ENCODE assay signal across 8 cellular contexts in genomic region chr2:30165050-30165520, GRCh38. TPM values are rescaled to one million over a fixed set of nuclear protein-coding genes. Genes with fewer than 3 reads are reported as not detected.
DNase-seq lines count a peak whose midpoint lies in the region; ATAC-seq and TF ChIP-seq lines count a peak whose summit lies in the region.

No MANE protein-coding gene starts in this region.

- peak overlapping the region in 1 of 3 donors; percentile 34 for H3K4me3 Mint-ChIP-seq in T-cell

- no peaks in the 10 kb centered on the region for H3K9me3 ChIP-seq in A673 (ENCODE audit: low read depth, low read length, poor library complexity, severe bottlenecking)

- H3K36me3 ChIP-seq in A673 (ENCODE audit: insufficient read depth, low read length, poor library complexity, severe bottlenecking), result peaks cover 7% of the 10 kb centered on the region

- CTCF ChIA-PET in A673 (lab: Charles Lee), result interaction anchor here (0.6 to 2.1 kb wide), 29 partner anchors 9 to 1005 kb away, joined by 3 to 107 read pairs (median 4); partner anchors contain the start of genes GALNT14 and YPEL5
- CTCF ChIA-PET in T-cell (lab: Charles Lee), result interaction anchor here (0.6 to 9.2 kb wide), 63 partner anchors 9 to 1598 kb away, joined by 3 to 339 read pairs (median 4); partner anchors contain the start of genes LCLAT1 (in 1 of the 2) and YPEL5 (in 1 of the 2)

- no TSS peak for BruUV-seq in A673 (replicated peaks; lab: Mats Ljungman, UMichigan)

- no peaks in the 10 kb centered on the region for H3K27me3 ChIP-seq in A673 (replicated peaks; ENCODE audit: insufficient read depth, low read depth, low read length, poor library complexity)

- no peaks in the 10 kb centered on the region for H3K27me3 Mint-ChIP-seq in T-cell

- TF ChIP-seq POLR2A in GM18505 (IDR thresholded peaks at IDR 0.05; ENCODE audit: borderline replicate concordance, extremely low read depth, insufficient read depth, insufficient read length), result no peak

- no peaks in the 10 kb centered on the region for H3K9me3 Mint-ChIP-seq in T-cell

- peaks cover 25% of the 10 kb centered on the region for H3K4me1 ChIP-seq in A673 (ENCODE audit: insufficient read depth, low read length, poor library complexity, severe bottlenecking)

- ATAC-seq in GM18505 (IDR thresholded peaks at IDR 0.05; ENCODE audit: unreplicated experiment), result peak; percentile 86
- peak; percentile 94 for ATAC-seq in HG02973 (IDR thresholded peaks at IDR 0.05; ENCODE audit: unreplicated experiment)
- peak; percentile 43 to 96 (median 92) for ATAC-seq in T-cell (replicated peaks in 1 of 4)

- TF ChIP-seq CTCF in A673 (conservative IDR thresholded peaks at IDR 0.05; ENCODE audit: low read depth, low read length), result peak; percentile 97

- intact Hi-C loops in A673 (cut with micrococcal nuclease; ENCODE audit: unreplicated experiment), result loop anchor here (1.0 to 5.0 kb wide), 4 partner anchors 44 to 1167 kb away; no protein-coding TSS in a partner anchor

- peaks cover 8% of the 10 kb centered on the region for H3K36me3 Mint-ChIP-seq in T-cell

- no peak overlapping the region for H3K4me3 ChIP-seq in A673 (ENCODE audit: low read depth, low read length, poor library complexity, severe bottlenecking)

- H3K27ac Mint-ChIP-seq in T-cell, result no peak overlapping the region

- H3K4me1 Mint-ChIP-seq in T-cell, result peaks cover 8 to 33% (median 11%) of the 10 kb centered on the region in 3 donors

- POLR2A ChIA-PET in A673 (lab: Charles Lee; ENCODE audit: low non-redundant PET), result interaction anchor here (0.6 kb wide), 1 partner anchor 47 kb away, joined by 3 read pairs; no protein-coding TSS in a partner anchor
- POLR2A ChIA-PET in T-cell (lab: Charles Lee), result interaction anchor here (0.5 to 4.7 kb wide), 38 partner anchors 9 to 1976 kb away, joined by 3 to 189 read pairs (median 4); partner anchors contain the start of genes LBH (in 1 of the 2), LCLAT1 (in 1 of the 2) and YPEL5 (in 1 of the 2)

- peak; percentile 96 for DNase-seq in A673 (ENCODE audit: low spot score)
- DNase-seq in NCI-H187 (lab: John Stamatoyannopoulos, UW), result peak; percentile 30 to 42
- peak in 33 of 34 experiments; percentile 6 to 79 (median 66) for DNase-seq in T-cell
- peak; percentile 90 for DNase-seq in astrocyte of the hippocampus (ENCODE audit: low read depth, low spot score)
- DNase-seq in hippocampal formation (lab: John Stamatoyannopoulos, UW), result peak; percentile 29 to 91
- peak; percentile 58 for DNase-seq in smooth muscle cell of the brain vasculature (ENCODE audit: low read depth, low spot score)

- H3K27ac ChIP-seq in A673 (ENCODE audit: low read depth, low read length, poor library complexity, severe bottlenecking), result peak overlapping the region; percentile 13

RNA-seq across cellular contexts. Expression of gene YPEL5, which starts 18.3 kb away (rescaled TPM):
- total RNA-seq in A673 (2021) (190 and 225 TPM in 2 replicates), T-cell (100 to 1,000 TPM in 2 of 5 donors, 10 to 100 TPM in 3; 73.0 to 962 (median 77.3) TPM)

Comparison
In these comparisons a context has a peak if more than half of its experiments do, and no peak if none do; other contexts are left out.
1. DNase-seq: peak in every context shown above with its lines; median percentile 96 in A673; 90 in astrocyte of the hippocampus; 66 in T-cell; 60 in hippocampal formation; 58 in smooth muscle cell of the brain vasculature; 36 in NCI-H187.